8 cellular contexts compared by ENCODE assay signal in the genomic region with DNA sequence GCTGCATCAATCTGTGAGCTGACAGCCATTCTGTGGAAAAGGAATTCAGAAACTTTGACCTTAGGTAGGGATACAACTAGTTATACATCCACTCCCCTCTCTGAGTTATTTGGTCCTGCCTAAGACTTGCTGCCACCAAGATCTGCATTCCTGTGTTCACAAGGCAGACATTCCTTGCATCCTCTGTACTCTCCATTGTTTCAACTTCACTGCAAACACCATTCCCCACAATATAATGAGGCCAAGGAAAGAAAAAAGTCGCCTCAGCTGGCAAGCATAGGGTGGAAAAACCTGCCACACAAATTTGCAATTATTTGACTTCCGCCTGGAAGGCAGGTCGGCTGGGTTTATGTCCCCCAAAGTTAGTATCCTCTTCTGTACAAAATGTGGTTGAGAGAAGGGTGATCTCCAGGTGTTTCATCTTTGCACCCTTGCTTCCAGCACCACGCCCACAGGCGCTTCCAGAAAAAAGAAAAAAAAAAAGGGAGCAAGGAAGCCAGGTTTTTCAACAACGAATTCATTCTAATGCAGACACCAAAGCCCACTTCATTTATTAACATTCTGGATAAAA. TPM values are rescaled to one million over a fixed set of nuclear protein-coding genes. Genes with fewer than 3 reads are reported as not detected.
DNase-seq lines count a peak whose midpoint lies in the region; ATAC-seq and TF ChIP-seq lines count a peak whose summit lies in the region.

No MANE protein-coding gene starts in this region.

- H3K4me3 Mint-ChIP-seq in activated CD4-positive, alpha-beta T cell treated with anti-CD3 and anti-CD28 coated beads for 36 hours: peak overlapping the region; percentile 86
- peak overlapping the region; percentile 89 for H3K4me3 Mint-ChIP-seq in activated naive CD8-positive, alpha-beta T cell treated with anti-CD3 and anti-CD28 coated beads, Interleukin-2, amount 50 U/mL, for 24 hours

- H3K27ac ChIP-seq in thoracic aorta: peak overlapping the region; percentile 96 to 98

- H3K27me3 Mint-ChIP-seq in activated CD4-positive, alpha-beta T cell treated with anti-CD3 and anti-CD28 coated beads for 36 hours: peaks cover 14% of the 10 kb centered on the region
- H3K27me3 Mint-ChIP-seq in activated naive CD8-positive, alpha-beta T cell treated with anti-CD3 and anti-CD28 coated beads, Interleukin-2, amount 50 U/mL, for 24 hours: peaks cover 23% of the 10 kb centered on the region

- peaks cover 33% of the 10 kb centered on the region for H3K4me1 Mint-ChIP-seq in activated CD4-positive, alpha-beta T cell treated with anti-CD3 and anti-CD28 coated beads for 36 hours
- peaks cover 34% of the 10 kb centered on the region for H3K4me1 Mint-ChIP-seq in activated naive CD8-positive, alpha-beta T cell treated with anti-CD3 and anti-CD28 coated beads, Interleukin-2, amount 50 U/mL, for 24 hours

- intact Hi-C loops in activated CD4-positive, alpha-beta T cell treated with anti-CD3 and anti-CD28 coated beads for 36 hours (cut with DNase I, micrococcal nuclease): loop anchor here (2.0 to 10.0 kb wide), 4 partner anchors 279 to 677 kb away; a partner anchor contains a TSS

- TF ChIP-seq CTCF in thoracic aorta (IDR thresholded peaks at IDR 0.05): no peak

- POLR2A ChIA-PET in activated CD4-positive, alpha-beta T cell treated with anti-CD3 and anti-CD28 coated beads for 36 hours (lab: Charles Lee): no interaction called here

- no peak overlapping the region for H3K27ac Mint-ChIP-seq in activated CD4-positive, alpha-beta T cell treated with anti-CD3 and anti-CD28 coated beads for 36 hours
- H3K27ac Mint-ChIP-seq in activated naive CD8-positive, alpha-beta T cell treated with anti-CD3 and anti-CD28 coated beads, Interleukin-2, amount 50 U/mL, for 24 hours: peak overlapping the region; percentile 78

- no peaks in the 10 kb centered on the region for H3K36me3 ChIP-seq in thoracic aorta

- H3K4me3 ChIP-seq in thoracic aorta: peak overlapping the region; percentile 82

- no peaks in the 10 kb centered on the region for H3K9me3 ChIP-seq in thoracic aorta

- H3K27me3 ChIP-seq in thoracic aorta (replicated peaks; ENCODE audit: insufficient read depth): no peaks in the 10 kb centered on the region

- H3K36me3 Mint-ChIP-seq in activated CD4-positive, alpha-beta T cell treated with anti-CD3 and anti-CD28 coated beads for 36 hours (ENCODE audit: low read depth): no peaks in the 10 kb centered on the region
- no peaks in the 10 kb centered on the region for H3K36me3 Mint-ChIP-seq in activated naive CD8-positive, alpha-beta T cell treated with anti-CD3 and anti-CD28 coated beads, Interleukin-2, amount 50 U/mL, for 24 hours (ENCODE audit: low read depth)

- no peaks in the 10 kb centered on the region for H3K9me3 Mint-ChIP-seq in activated CD4-positive, alpha-beta T cell treated with anti-CD3 and anti-CD28 coated beads for 36 hours (ENCODE audit: low read depth)
- H3K9me3 Mint-ChIP-seq in activated naive CD8-positive, alpha-beta T cell treated with anti-CD3 and anti-CD28 coated beads, Interleukin-2, amount 50 U/mL, for 24 hours: no peaks in the 10 kb centered on the region

- H3K4me1 ChIP-seq in thoracic aorta (ENCODE audit: control insufficient read depth in 1 of 2, low read depth in 2 of 2): peaks cover 33 to 67% of the 10 kb centered on the region in 2 donors

- DNase-seq in activated CD4-positive, alpha-beta T cell treated with anti-CD3 and anti-CD28 coated beads for 36 hours: no peak
- DNase-seq in activated CD4-positive, alpha-beta T cell treated with anti-CD3 and anti-CD28 coated beads for 4 hours: no peak
- no peak for DNase-seq in activated naive CD8-positive, alpha-beta T cell treated with anti-CD3 and anti-CD28 coated beads, Interleukin-2, amount 50 U/mL, for 24 hours
- peak; percentile 71 for DNase-seq in kidney glomerular epithelial cell (lab: John Stamatoyannopoulos, UW)
- DNase-seq in thoracic aorta (ENCODE audit: low spot score): no peak
- DNase-seq in stimulated activated CD4-positive, alpha-beta T cell treated with anti-CD3 and anti-CD28 coated beads, Interleukin-4, amount 100 ng/mL, for 1 hour: no peak

- ATAC-seq in activated CD4-positive, alpha-beta T cell treated with anti-CD3 and anti-CD28 coated beads for 36 hours: no peak
- no peak for ATAC-seq in activated naive CD8-positive, alpha-beta T cell treated with anti-CD3 and anti-CD28 coated beads, Interleukin-2, amount 50 U/mL, for 24 hours
- ATAC-seq in thoracic aorta (ENCODE audit: insufficient number of reproducible peaks, low FRiP score, low read depth) (no peak), HG02840 (IDR thresholded peaks at IDR 0.05; ENCODE audit: low FRiP score, unreplicated experiment) (no peak), esophagus mucosa (no peak)

- CTCF ChIA-PET in activated CD4-positive, alpha-beta T cell treated with anti-CD3 and anti-CD28 coated beads for 36 hours (lab: Charles Lee): interaction anchor here (0.9 to 2.6 kb wide), 4 partner anchors 13 to 320 kb away, joined by 5 to 14 read pairs (median 7); a partner anchor contains a TSS

RNA-seq across cellular contexts. Expression of a gene that starts 0.7 kb away (rescaled TPM):
- total RNA-seq in activated CD4-positive, alpha-beta T cell treated with anti-CD3 and anti-CD28 coated beads for 36 hours: 1 to 10 TPM; 2.9 to 3.3 TPM
- 10 to 100 TPM; 32.5 to 66.5 TPM for total RNA-seq in thoracic aorta
- 35.1 TPM for total RNA-seq in esophagus mucosa
